10 cellular contexts compared by ENCODE assay signal in genomic region chr12:15627995-15628945, GRCh38.
A peak's percentile ranks its signal among the peaks of the same experiment; 100 is the strongest.
DNase-seq lines count a peak whose midpoint lies in the region; TF ChIP-seq lines count a peak whose summit lies in the region.
"Had no signal": no experiment of that assay in that cellular context is flagged by ENCODE, and none has a peak within 500 bp of the region (broad histone marks: within the 10 kb centered on the region; RNA-seq: fewer than 3 reads in every experiment).

No MANE protein-coding gene starts in this region.

- H3K79me2 ChIP-seq in mammary epithelial cell (ENCODE audit: insufficient read depth, low read length) = no peaks in the 10 kb centered on the region

- no peak overlapping the region for H3K4me3 ChIP-seq in mammary epithelial cell (replicated peaks in 1 of 3; ENCODE audit: insufficient read depth in 1 of 3, low read depth in 2 of 3, low read length in 3 of 3)
- H3K4me3 ChIP-seq in liver (ENCODE audit: low read depth in 1 of 3, low read length in 3 of 3) = no peak overlapping the region
- peak overlapping the region in 1 of 5 donors; percentile 24 for H3K4me3 ChIP-seq in subcutaneous abdominal adipose tissue (ENCODE audit: low read depth in 1 of 5, low read length in 5 of 5)
- H3K4me3 ChIP-seq in CD4-positive, alpha-beta memory T cell (ENCODE audit: low read length in 2 of 2) = no peak overlapping the region
- H3K4me3 ChIP-seq: K562 had no signal

- CTCF ChIA-PET in mammary epithelial cell (lab: Charles Lee; ENCODE audit: low non-redundant PET) = no interaction called here
- CTCF ChIA-PET in RWPE1 (lab: Yijun Ruan, JAX) = no interaction called here
- CTCF ChIA-PET in CD4-positive, alpha-beta memory T cell (lab: Charles Lee; ENCODE audit: partially characterized antibody) = interaction anchor here (0.6 kb wide), 1 partner anchor 112 kb away, joined by 5 read pairs; no protein-coding TSS in a partner anchor

- H3K36me3 Mint-ChIP-seq in CD4-positive, alpha-beta memory T cell = no peaks in the 10 kb centered on the region

- dilution Hi-C loops in mammary epithelial cell (cut with HindIII; ENCODE audit: low sequenced_read_pairs) = no loop called here

- no TSS peak for BruUV-seq in mammary epithelial cell (replicated peaks; lab: Mats Ljungman, UMichigan)

- H3K27me3 Mint-ChIP-seq in CD4-positive, alpha-beta memory T cell = no peaks in the 10 kb centered on the region

- H3K27ac ChIP-seq in mammary epithelial cell (ENCODE audit: insufficient read depth, low read depth, low read length) (peak overlapping the region; percentile 92), liver (ENCODE audit: low read depth in 1 of 2, low read length in 2 of 2) (peak overlapping the region; percentile 11 to 68), subcutaneous abdominal adipose tissue (ENCODE audit: low read depth, low read length) (peak overlapping the region; percentile 98), RWPE1 (no peak overlapping the region)
- H3K27ac ChIP-seq in CD4-positive, alpha-beta memory T cell (ENCODE audit: low read depth, low read length) = no peak overlapping the region

- TF ChIP-seq RAD21 in liver (IDR thresholded peaks at IDR 0.05) = no peak

- H3K4me3 Mint-ChIP-seq in CD4-positive, alpha-beta memory T cell = no peak overlapping the region

- H3K4me1 ChIP-seq in mammary epithelial cell (ENCODE audit: insufficient read depth, low read length) (peaks cover 28% of the 10 kb centered on the region), liver (ENCODE audit: control insufficient read depth in 4 of 4, insufficient read depth in 4 of 4, low read length in 3 of 4) (peaks cover 0 to 6% (median 0%) of the 10 kb centered on the region in 4 donors), subcutaneous abdominal adipose tissue (ENCODE audit: control insufficient read depth in 5 of 5, insufficient read depth in 5 of 5, low read length in 5 of 5) (peaks cover 13 to 54% (median 27%) of the 10 kb centered on the region in 5 donors)
- H3K4me1 ChIP-seq in CD4-positive, alpha-beta memory T cell (ENCODE audit: insufficient read depth, low read length) = no peaks in the 10 kb centered on the region

- H3K27ac Mint-ChIP-seq in CD4-positive, alpha-beta memory T cell = no peak overlapping the region

- H3K4me1 Mint-ChIP-seq in CD4-positive, alpha-beta memory T cell = peaks cover 0 to 1% (median 0%) of the 10 kb centered on the region in 4 donors

- H3K36me3 ChIP-seq in mammary epithelial cell (ENCODE audit: insufficient read depth, low read length) (peaks cover 3% of the 10 kb centered on the region), liver (ENCODE audit: control insufficient read depth in 4 of 4, insufficient read depth in 3 of 4, low read depth in 1 of 4, low read length in 3 of 4) (peaks cover 0 to 13% (median 7%) of the 10 kb centered on the region in 4 donors), subcutaneous abdominal adipose tissue (ENCODE audit: control insufficient read depth in 5 of 5, insufficient read depth in 5 of 5, low read length in 5 of 5) (peaks cover 6 to 20% (median 16%) of the 10 kb centered on the region in 5 donors)
- no peaks in the 10 kb centered on the region for H3K36me3 ChIP-seq in CD4-positive, alpha-beta memory T cell (ENCODE audit: insufficient read depth, low read length)

- intact Hi-C loops in mammary epithelial cell (cut with micrococcal nuclease) = no loop called here
- intact Hi-C loops in CD4-positive, alpha-beta memory T cell (cut with micrococcal nuclease) = no loop called here

- TF ChIP-seq CTCF in mammary epithelial cell (conservative IDR thresholded peaks at IDR 0.05 in 1 of 2, IDR thresholded peaks at IDR 0.05 in 1 of 2; ENCODE audit: extremely low read depth in 1 of 2, insufficient read depth in 1 of 2, low read depth in 1 of 2, low read length in 2 of 2) (no peak), liver (IDR thresholded peaks at IDR 0.05; ENCODE audit: low read depth, low read length, missing input control) (no peak), RWPE1 (conservative IDR thresholded peaks at IDR 0.05; ENCODE audit: low read depth) (no peak)

- peak overlapping the region; percentile 84 for H2AFZ ChIP-seq in mammary epithelial cell (ENCODE audit: low read depth, low read length)

- H3K4me2 ChIP-seq in mammary epithelial cell (ENCODE audit: insufficient read depth, low read depth, low read length) = peak overlapping the region; percentile 81

- peaks cover 0 to 2% (median 0%) of the 10 kb centered on the region in 8 donors for H3K9me3 Mint-ChIP-seq in CD4-positive, alpha-beta memory T cell

- H3K9me3 ChIP-seq in mammary epithelial cell (replicated peaks; ENCODE audit: insufficient read depth, low read length) (no peaks in the 10 kb centered on the region), liver (ENCODE audit: control insufficient read depth in 4 of 4, low read length in 3 of 4) (no peaks in the 10 kb centered on the region), subcutaneous abdominal adipose tissue (ENCODE audit: control insufficient read depth in 5 of 5, low read length in 5 of 5) (no peaks in the 10 kb centered on the region)
- no peaks in the 10 kb centered on the region for H3K9me3 ChIP-seq in CD4-positive, alpha-beta memory T cell (ENCODE audit: control insufficient read depth in 1 of 2, low read length in 2 of 2)

- DNase-seq in HT1080 (ENCODE audit: low read depth) (peak; percentile 15), mammary epithelial cell (no peak), activated gamma-delta T cell (lab: John Stamatoyannopoulos, UW) (no peak), epidermal melanocyte (ENCODE audit: insufficient read length, low spot score) (no peak), RWPE1 (ENCODE audit: low spot score) (no peak)
- DNase-seq in CD4-positive, alpha-beta memory T cell = no peak
- DNase-seq: activated CD8-positive, alpha-beta memory T cell treated with anti-CD3 and anti-CD28 coated beads, Interleukin-2, amount 50 U/mL, for 4 hours had no signal

- H3K27me3 ChIP-seq in mammary epithelial cell (ENCODE audit: insufficient read depth, low read length) (no peaks in the 10 kb centered on the region), liver (ENCODE audit: control insufficient read depth in 4 of 4, insufficient read depth in 4 of 4, low read length in 3 of 4) (no peaks in the 10 kb centered on the region), subcutaneous abdominal adipose tissue (ENCODE audit: control insufficient read depth in 5 of 5, insufficient read depth in 4 of 5, low read length in 5 of 5) (no peaks in the 10 kb centered on the region)
- no peaks in the 10 kb centered on the region for H3K27me3 ChIP-seq in CD4-positive, alpha-beta memory T cell (ENCODE audit: insufficient read depth, low read length)

- 31% methylated on average over 4 of the region's 4 CpGs for WGBS in mammary epithelial cell (ENCODE audit: low coverage, missing lambda C conversion rate)
- WGBS in liver = 64% methylated on average over 4 of the region's 4 CpGs

- H3K9ac ChIP-seq in mammary epithelial cell (ENCODE audit: insufficient read depth, low read length) (peak overlapping the region; percentile 45), liver (ENCODE audit: low read depth in 1 of 2, low read length in 2 of 2) (peak overlapping the region in 1 of 2 donors; percentile 7), subcutaneous abdominal adipose tissue (ENCODE audit: low read length in 5 of 5) (peak overlapping the region; percentile 51 to 81 (median 71))

- in situ Hi-C loops in mammary epithelial cell (cut with MboI; ENCODE audit: low sequenced_read_pairs in 2 of 2) = no loop called here

- POLR2A ChIA-PET in RWPE1 (lab: Yijun Ruan, JAX; ENCODE audit: low non-redundant PET) = no interaction called here
- POLR2A ChIA-PET in CD4-positive, alpha-beta memory T cell (lab: Charles Lee; ENCODE audit: partially characterized antibody) = no interaction called here

- no peaks in the 10 kb centered on the region for H4K20me1 ChIP-seq in mammary epithelial cell (ENCODE audit: insufficient read depth, low read length)

TF ChIP-seq in liver, 16 proteins besides CTCF, POLR2A, EP300 and RAD21:
- TF ChIP-seq REST (IDR thresholded peaks at IDR 0.05) (no peak), GABPA (IDR thresholded peaks at IDR 0.05 in 1 of 2, conservative IDR thresholded peaks at IDR 0.05 in 1 of 2) (no peak), HNF4A (conservative IDR thresholded peaks at IDR 0.05) (no peak)

Comparison
In these comparisons a context has a peak if more than half of its experiments do, and no peak if none do; other contexts are left out.
1. H3K27ac ChIP-seq: peak in mammary epithelial cell (single experiment), liver (2 of 2) and subcutaneous abdominal adipose tissue (single experiment); none in RWPE1 (single experiment) and CD4-positive, alpha-beta memory T cell (single experiment).